ENCODE assay signal across 8 cellular contexts in the genomic region with DNA sequence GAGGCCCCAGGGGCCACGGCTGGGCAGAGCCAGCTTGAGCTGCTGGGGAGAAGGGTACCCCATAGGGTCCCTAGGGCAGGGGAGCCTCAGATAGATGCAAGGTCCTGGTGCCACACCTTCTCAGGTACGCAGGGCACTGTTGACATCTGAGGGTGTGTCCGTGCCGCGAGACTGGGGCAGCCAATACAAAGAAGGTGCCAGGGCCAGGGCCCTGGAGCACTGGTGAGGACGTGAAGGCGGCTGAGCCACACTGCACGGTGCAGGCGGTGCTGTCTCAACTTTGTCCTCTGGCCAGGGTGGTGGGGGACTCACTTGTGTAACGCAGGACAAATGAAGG. TPM values are rescaled to one million over a fixed set of nuclear protein-coding genes. Genes with fewer than 3 reads are reported as not detected.
A peak's percentile ranks its signal among the peaks of the same experiment; 100 is the strongest.
DNase-seq lines count a peak whose midpoint lies in the region; ATAC-seq and TF ChIP-seq lines count a peak whose summit lies in the region.

No MANE protein-coding gene starts in this region.

- no peaks in the 10 kb centered on the region for H3K27me3 ChIP-seq in Caco-2 (replicated peaks; ENCODE audit: control insufficient read depth, insufficient read depth, low read length)

- H3K4me1 ChIP-seq in Caco-2: peaks cover 10% of the 10 kb centered on the region; the same call in 1 of the 2 replicates

- ATAC-seq in HG03520 (IDR thresholded peaks at IDR 0.05; ENCODE audit: unreplicated experiment): no peak

- H3K27ac Mint-ChIP-seq in Caco-2 (ENCODE audit: unreplicated experiment) (no peak overlapping the region), progenitor cell of endocrine pancreas (no peak overlapping the region)

- peaks cover 13% of the 10 kb centered on the region for H3K4me1 Mint-ChIP-seq in Caco-2 (ENCODE audit: low read depth, unreplicated experiment)
- H3K4me1 Mint-ChIP-seq in progenitor cell of endocrine pancreas (ENCODE audit: low read depth): peaks cover 12% of the 10 kb centered on the region

- no TSS peak for BruUV-seq in Caco-2 (replicated peaks; lab: Mats Ljungman, UMichigan)

- peaks cover 63% of the 10 kb centered on the region for H3K36me3 Mint-ChIP-seq in Caco-2 (ENCODE audit: insufficient read depth, unreplicated experiment)
- peaks cover 20% of the 10 kb centered on the region for H3K36me3 Mint-ChIP-seq in progenitor cell of endocrine pancreas (ENCODE audit: insufficient read depth)

- intact Hi-C loops in Caco-2 (cut with micrococcal nuclease; ENCODE audit: unreplicated experiment): no loop called here

- CTCF ChIA-PET in Caco-2 (lab: Charles Lee): no interaction called here
- CTCF ChIA-PET in GM10248 (lab: Yijun Ruan, JAX): interaction anchor here (0.7 to 7.8 kb wide), 4 partner anchors 14 to 280 kb away, joined by 3 to 77 read pairs (median 4); no protein-coding TSS in a partner anchor

- DNase-seq in Caco-2 (no peak), SW480 (ENCODE audit: low spot score) (peak; percentile 42), fibroblast of the aortic adventitia (ENCODE audit: low read depth) (no peak), progenitor cell of endocrine pancreas (ENCODE audit: low spot score, unreplicated experiment) (no peak), medulla oblongata (ENCODE audit: extremely low spot score) (no peak), GM10248 (ENCODE audit: extremely low spot score) (no peak), SIG-M5 (lab: John Stamatoyannopoulos, UW) (no peak)

- no peaks in the 10 kb centered on the region for H3K9me3 ChIP-seq in Caco-2

- H3K9me3 Mint-ChIP-seq in Caco-2 (ENCODE audit: unreplicated experiment): no peaks in the 10 kb centered on the region
- H3K9me3 Mint-ChIP-seq in progenitor cell of endocrine pancreas (ENCODE audit: low read depth): no peaks in the 10 kb centered on the region

- H3K4me3 Mint-ChIP-seq in Caco-2 (ENCODE audit: unreplicated experiment) (peak overlapping the region; percentile 80), progenitor cell of endocrine pancreas (ENCODE audit: low read depth) (peak overlapping the region; percentile 78)

- peaks cover 2% of the 10 kb centered on the region for H3K36me3 ChIP-seq in Caco-2 (ENCODE audit: control insufficient read depth, insufficient read depth, low read length)

- POLR2A ChIA-PET in Caco-2 (lab: Charles Lee) (interaction anchor here (1.0 kb wide), 1 partner anchor 119 kb away, joined by 3 read pairs; no protein-coding TSS in a partner anchor), GM10248 (lab: Yijun Ruan, JAX) (interaction anchor here (0.9 to 1.1 kb wide), 2 partner anchors 9 to 286 kb away, joined by 3 to 5 read pairs; no protein-coding TSS in a partner anchor)

- TF ChIP-seq CTCF in Caco-2 (IDR thresholded peaks at IDR 0.05; ENCODE audit: insufficient read depth in 1 of 2, low read depth in 1 of 2, low read length in 1 of 2, severe bottlenecking in 1 of 2, unreplicated experiment in 1 of 2) (no peak), fibroblast of the aortic adventitia (IDR thresholded peaks at IDR 0.05; ENCODE audit: insufficient read depth, low read length) (no peak), progenitor cell of endocrine pancreas (IDR thresholded peaks at IDR 0.05; ENCODE audit: unreplicated experiment) (no peak), GM10248 (IDR thresholded peaks at IDR 0.05; ENCODE audit: control extremely low read depth, extremely low read depth, low read depth, missing control alignments) (no peak)

- H3K4me3 ChIP-seq in Caco-2 (ENCODE audit: low read depth, low read length) (peak overlapping the region; percentile 55), fibroblast of the aortic adventitia (ENCODE audit: low read depth, low read length) (peak overlapping the region; percentile 67)

- H3K27me3 Mint-ChIP-seq in Caco-2 (ENCODE audit: insufficient read depth, unreplicated experiment): peaks cover 6% of the 10 kb centered on the region
- peaks cover 20% of the 10 kb centered on the region for H3K27me3 Mint-ChIP-seq in progenitor cell of endocrine pancreas

RNA-seq across cellular contexts. Expression of gene LRRC73, which starts 0.6 kb away (rescaled TPM):
- total RNA-seq in Caco-2 (2022) (0.14 and 0.19 TPM in 2 replicates), fibroblast of the aortic adventitia (ENCODE audit: low replicate concordance) (0.63 and 0.98 TPM in 2 replicates), progenitor cell of endocrine pancreas (1.5 and 1.6 TPM in 2 replicates)

RNA-seq across cellular contexts. Expression of gene YIPF3, which starts 5.9 kb away (rescaled TPM):
- total RNA-seq in Caco-2 (2022) (83.3 and 99.8 TPM in 2 replicates), fibroblast of the aortic adventitia (ENCODE audit: low replicate concordance) (71.6 and 94.4 TPM in 2 replicates), progenitor cell of endocrine pancreas (121 and 136 TPM in 2 replicates)

RNA-seq across cellular contexts. Expression of gene POLR1C, which starts 6.1 kb away (rescaled TPM):
- total RNA-seq in Caco-2 (2022) (43.7 and 45.1 TPM in 2 replicates), fibroblast of the aortic adventitia (ENCODE audit: low replicate concordance) (27.0 and 45.7 TPM in 2 replicates), progenitor cell of endocrine pancreas (45.4 and 47.4 TPM in 2 replicates)

RNA-seq across cellular contexts. Expression of gene TJAP1, which starts 33.4 kb away (rescaled TPM):
- total RNA-seq in Caco-2 (2022) (34.0 and 39.4 TPM in 2 replicates), fibroblast of the aortic adventitia (ENCODE audit: low replicate concordance) (14.2 and 24.4 TPM in 2 replicates), progenitor cell of endocrine pancreas (64.5 and 65.8 TPM in 2 replicates)

RNA-seq across cellular contexts. Expression of gene DLK2, which starts 55.4 kb away (rescaled TPM):
- total RNA-seq in Caco-2 (2022) (0.75 and 1.2 TPM in 2 replicates), fibroblast of the aortic adventitia (ENCODE audit: low replicate concordance) (0.36 and 0.98 TPM in 2 replicates), progenitor cell of endocrine pancreas (0.60 and 0.73 TPM in 2 replicates)
